In genomic region chr12:24066865-24067264, GRCh38 we compare ENCODE assay signal across 18 cellular contexts.
DNase-seq lines count a peak whose midpoint lies in the region; ATAC-seq lines count a peak whose summit lies in the region.
"Had no signal": no experiment of that assay in that cellular context is flagged by ENCODE, and none has a peak within 500 bp of the region (broad histone marks: within the 10 kb centered on the region; RNA-seq: fewer than 3 reads in every experiment).

No MANE protein-coding gene starts in this region.

- no peaks in the 10 kb centered on the region for H3K27me3 ChIP-seq in ACC112 (ENCODE audit: insufficient read depth, low read length)
- H3K27me3 ChIP-seq in HAP-1 (ENCODE audit: low read depth): no peaks in the 10 kb centered on the region

- peaks cover 25% of the 10 kb centered on the region for H3K4me1 ChIP-seq in ACC112 (ENCODE audit: control insufficient read depth, insufficient read depth, low read length, unreplicated experiment)
- H3K4me1 ChIP-seq in HAP-1: peaks cover 9% of the 10 kb centered on the region

- H3K9me3 Mint-ChIP-seq in activated naive CD4-positive, alpha-beta T cell treated with anti-CD3 and anti-CD28 coated beads, Interleukin-2, amount 50 U/mL, for 72 hours: no peaks in the 10 kb centered on the region
- H3K9me3 Mint-ChIP-seq: stimulated activated memory B cell treated with anti-CD40 and anti-IgM and Interleukin-4, amounts not matched to agents 10 μg/mL and 1 μg/mL and 100 μg/mL, for 72 hours had no signal

- H3K27ac ChIP-seq in ACC112 (ENCODE audit: low read depth, low read length): peak overlapping the region; percentile 78

- no peaks in the 10 kb centered on the region for H3K36me3 ChIP-seq in ACC112 (ENCODE audit: insufficient read depth, low read length)
- H3K36me3 ChIP-seq in HAP-1 (replicated peaks): no peaks in the 10 kb centered on the region

- no peaks in the 10 kb centered on the region for H3K79me2 ChIP-seq in ACC112 (ENCODE audit: control insufficient read depth, insufficient read depth, low read length, unreplicated experiment)

- in situ Hi-C loops in HAP-1 (cut with MboI; ENCODE audit: low sequenced_read_pairs): no loop called here

- peak overlapping the region; percentile 87 for H2AFZ ChIP-seq in ACC112 (ENCODE audit: low read length, unreplicated experiment)

- no peaks in the 10 kb centered on the region for H3K9me3 ChIP-seq in HAP-1

- H3K4me3 ChIP-seq in ACC112 (ENCODE audit: low read depth, low read length): peak overlapping the region; percentile 15; the same call in 1 of the 2 replicates
- H3K4me3 ChIP-seq in HAP-1: no peak overlapping the region

- DNase-seq in M059J (ENCODE audit: low read depth) (peak; percentile 96), brain pericyte (ENCODE audit: low read depth, low spot score) (peak; percentile 73), iris pigment epithelial cell (ENCODE audit: low read depth) (peak; percentile 84), HAP-1 (ENCODE audit: low spot score in 2 of 2) (no peak)
- no peak for DNase-seq in activated CD8-positive, alpha-beta memory T cell treated with anti-CD3 and anti-CD28 coated beads, Interleukin-2, amount 50 U/mL, for 4 hours
- DNase-seq in stimulated activated CD8-positive, alpha-beta memory T cell treated with anti-CD3 and anti-CD28 coated beads, Interleukin-4, amount 100 ng/mL, for 48 hours: no peak
- DNase-seq in activated naive CD4-positive, alpha-beta T cell treated with anti-CD3 and anti-CD28 coated beads, Interleukin-2, amount 50 U/mL, for 72 hours (ENCODE audit: low spot score in 2 of 2): no peak
- DNase-seq: activated CD8-positive, alpha-beta memory T cell treated with anti-CD3 and anti-CD28 coated beads, Interleukin-2, amount 10 ng/mL, durations not matched to agents 7 days and 5 days; DND-41; effector CD4-positive, alpha-beta T cell; KG1; NCI-H748 treated with DMSO at 0.1 percent for 48 hours; SIG-M5; stimulated activated CD4-positive, alpha-beta T cell treated with anti-CD3 and anti-CD28 coated beads, Interleukin-2, amount 100 ng/mL, for 24 hours had no signal

- no peak overlapping the region for H3K27ac Mint-ChIP-seq in activated naive CD4-positive, alpha-beta T cell treated with anti-CD3 and anti-CD28 coated beads, Interleukin-2, amount 50 U/mL, for 72 hours
- H3K27ac Mint-ChIP-seq: activated CD8-positive, alpha-beta memory T cell treated with anti-CD3 and anti-CD28 coated beads, Interleukin-2, amount 10 ng/mL, durations not matched to agents 7 days and 5 days; activated naive CD8-positive, alpha-beta T cell; stimulated activated memory B cell treated with anti-CD40 and anti-IgM and Interleukin-4, amounts not matched to agents 10 μg/mL and 1 μg/mL and 100 μg/mL, for 72 hours had no signal

- no peak for ATAC-seq in activated naive CD4-positive, alpha-beta T cell treated with anti-CD3 and anti-CD28 coated beads, Interleukin-2, amount 50 U/mL, for 72 hours
- ATAC-seq: activated CD8-positive, alpha-beta memory T cell treated with anti-CD3 and anti-CD28 coated beads, Interleukin-2, amount 10 ng/mL, durations not matched to agents 7 days and 5 days; HCT116; stimulated activated memory B cell treated with anti-CD40 and anti-IgM and Interleukin-4, amounts not matched to agents 10 μg/mL and 1 μg/mL and 100 μg/mL, for 72 hours had no signal

- no peaks in the 10 kb centered on the region for H3K36me3 Mint-ChIP-seq in activated naive CD4-positive, alpha-beta T cell treated with anti-CD3 and anti-CD28 coated beads, Interleukin-2, amount 50 U/mL, for 72 hours
- H3K36me3 Mint-ChIP-seq: activated CD8-positive, alpha-beta memory T cell treated with anti-CD3 and anti-CD28 coated beads, Interleukin-2, amount 10 ng/mL, durations not matched to agents 7 days and 5 days; activated naive CD8-positive, alpha-beta T cell; stimulated activated memory B cell treated with anti-CD40 and anti-IgM and Interleukin-4, amounts not matched to agents 10 μg/mL and 1 μg/mL and 100 μg/mL, for 72 hours had no signal

Comparison
In these comparisons a context has a peak if more than half of its experiments do, and no peak if none do; other contexts are left out.
1. DNase-seq: peak in M059J (single experiment), brain pericyte (single experiment) and iris pigment epithelial cell (single experiment); none in activated CD8-positive, alpha-beta memory T cell treated with anti-CD3 and anti-CD28 coated beads, Interleukin-2, amount 50 U/mL, for 4 hours (single experiment), stimulated activated CD8-positive, alpha-beta memory T cell treated with anti-CD3 and anti-CD28 coated beads, Interleukin-4, amount 100 ng/mL, for 48 hours (single experiment), activated naive CD4-positive, alpha-beta T cell treated with anti-CD3 and anti-CD28 coated beads, Interleukin-2, amount 50 U/mL, for 72 hours (0 of 2) and HAP-1 (0 of 2).